10 cellular contexts compared by ENCODE assay signal in genomic region chr11:65651339-65651588, GRCh38. TPM values are rescaled to one million over a fixed set of nuclear protein-coding genes. Genes with fewer than 3 reads are reported as not detected.
DNase-seq lines count a peak whose midpoint lies in the region; ATAC-seq and TF ChIP-seq lines count a peak whose summit lies in the region.
"Had no signal": no experiment of that assay in that cellular context is flagged by ENCODE, and none has a peak within 500 bp of the region (broad histone marks: within the 10 kb centered on the region; RNA-seq: fewer than 3 reads in every experiment).

No MANE protein-coding gene starts in this region.

- H3K27ac ChIP-seq in coronary artery (peak overlapping the region; percentile 92 to 99), foreskin keratinocyte (no peak overlapping the region)

- H3K4me3 Mint-ChIP-seq in stimulated activated naive CD8-positive, alpha-beta T cell treated with anti-CD3 and anti-CD28 coated beads, Interleukin-15, Interleukin-2, amounts not matched to agents 100 ng/mL and 50 ng/mL, for 24 hours = no peak overlapping the region
- H3K4me3 Mint-ChIP-seq in neural crest cell = peak overlapping the region; percentile 78

- no peak for ATAC-seq in stimulated activated naive CD8-positive, alpha-beta T cell treated with anti-CD3 and anti-CD28 coated beads, Interleukin-15, Interleukin-2, amounts not matched to agents 100 U/mL and 50 U/mL, for 24 hours
- ATAC-seq in GM18519 (IDR thresholded peaks at IDR 0.05; ENCODE audit: low FRiP score, unreplicated experiment) (no peak), foreskin keratinocyte (no peak)

- TF ChIP-seq CTCF in coronary artery (IDR thresholded peaks at IDR 0.05) (no peak), neural crest cell (conservative IDR thresholded peaks at IDR 0.05) (no peak), foreskin keratinocyte (conservative IDR thresholded peaks at IDR 0.05) (no peak)

- H3K4me3 ChIP-seq in coronary artery = no peak overlapping the region

- H3K4me1 Mint-ChIP-seq in stimulated activated naive CD8-positive, alpha-beta T cell treated with anti-CD3 and anti-CD28 coated beads, Interleukin-15, Interleukin-2, amounts not matched to agents 100 ng/mL and 50 ng/mL, for 24 hours (ENCODE audit: low read depth) = peaks cover 40% of the 10 kb centered on the region
- H3K4me1 Mint-ChIP-seq in neural crest cell = peaks cover 29% of the 10 kb centered on the region

- DNase-seq in stimulated activated naive CD8-positive, alpha-beta T cell treated with anti-CD3 and anti-CD28 coated beads, Interleukin-15, Interleukin-2, amounts not matched to agents 100 U/mL and 50 U/mL, for 24 hours = no peak
- DNase-seq in coronary artery (ENCODE audit: low spot score) (no peak), neural crest cell (ENCODE audit: low read depth, low spot score) (no peak), NCI-H1092 (lab: John Stamatoyannopoulos, UW) (no peak), foreskin keratinocyte (no peak), DMS53 (lab: John Stamatoyannopoulos, UW) (no peak)
- DNase-seq: activated CD4-positive, alpha-beta T cell treated with anti-CD3 and anti-CD28 coated beads, Interleukin-2, amount 50 U/mL, for 1 hour; NCI-H748 treated with DMSO at 0.1 percent for 48 hours had no signal

- no peaks in the 10 kb centered on the region for H3K27me3 Mint-ChIP-seq in stimulated activated naive CD8-positive, alpha-beta T cell treated with anti-CD3 and anti-CD28 coated beads, Interleukin-15, Interleukin-2, amounts not matched to agents 100 ng/mL and 50 ng/mL, for 24 hours
- H3K27me3 Mint-ChIP-seq in neural crest cell (ENCODE audit: low read depth) = peaks cover 15% of the 10 kb centered on the region

- H3K27ac Mint-ChIP-seq in stimulated activated naive CD8-positive, alpha-beta T cell treated with anti-CD3 and anti-CD28 coated beads, Interleukin-15, Interleukin-2, amounts not matched to agents 100 ng/mL and 50 ng/mL, for 24 hours = peak overlapping the region; percentile 90
- no peak overlapping the region for H3K27ac Mint-ChIP-seq in neural crest cell (ENCODE audit: unreplicated experiment)

- H3K36me3 Mint-ChIP-seq in stimulated activated naive CD8-positive, alpha-beta T cell treated with anti-CD3 and anti-CD28 coated beads, Interleukin-15, Interleukin-2, amounts not matched to agents 100 ng/mL and 50 ng/mL, for 24 hours (ENCODE audit: low read depth) = peaks cover 50% of the 10 kb centered on the region
- H3K36me3 Mint-ChIP-seq in neural crest cell (ENCODE audit: low read depth) = peaks cover 6% of the 10 kb centered on the region

- H3K9me3 Mint-ChIP-seq in stimulated activated naive CD8-positive, alpha-beta T cell treated with anti-CD3 and anti-CD28 coated beads, Interleukin-15, Interleukin-2, amounts not matched to agents 100 ng/mL and 50 ng/mL, for 24 hours = no peaks in the 10 kb centered on the region
- H3K9me3 Mint-ChIP-seq in neural crest cell = no peaks in the 10 kb centered on the region

- peaks cover 9% of the 10 kb centered on the region for H3K4me1 ChIP-seq in foreskin keratinocyte

- no peaks in the 10 kb centered on the region for H3K27me3 ChIP-seq in foreskin keratinocyte

RNA-seq across cellular contexts. Expression of gene RELA, which starts 11.5 kb away (rescaled TPM):
- total RNA-seq in neural crest cell = 49.0 and 53.7 TPM in 2 replicates
- total RNA-seq in foreskin keratinocyte = 41.9 and 50.4 TPM in 2 replicates
- polyA plus RNA-seq in foreskin keratinocyte = 48.6 and 53.2 TPM in 2 replicates

RNA-seq across cellular contexts. Expression of gene SIPA1, which starts 13.4 kb away (rescaled TPM):
- total RNA-seq in neural crest cell (17.5 and 23.6 TPM in 2 replicates), foreskin keratinocyte (22.2 and 22.6 TPM in 2 replicates)
- polyA plus RNA-seq in foreskin keratinocyte = 24.5 and 28.4 TPM in 2 replicates

RNA-seq across cellular contexts. Expression of gene PCNX3, which starts 35.7 kb away (rescaled TPM):
- total RNA-seq in neural crest cell = 58.2 and 58.9 TPM in 2 replicates
- total RNA-seq in foreskin keratinocyte = 30.0 and 30.3 TPM in 2 replicates
- 23.5 and 24.1 TPM in 2 replicates for polyA plus RNA-seq in foreskin keratinocyte

RNA-seq across cellular contexts. Expression of gene MAP3K11, which starts 37.2 kb away (rescaled TPM):
- total RNA-seq in neural crest cell = 88.3 and 94.0 TPM in 2 replicates
- total RNA-seq in foreskin keratinocyte = 22.9 and 25.7 TPM in 2 replicates
- polyA plus RNA-seq in foreskin keratinocyte = 23.9 and 28.3 TPM in 2 replicates

RNA-seq across cellular contexts. Expression of gene KCNK7, which starts 55.7 kb away (rescaled TPM):
- 1.0 and 1.1 TPM in 2 replicates for total RNA-seq in neural crest cell
- 0.25 and 0.27 TPM in 2 replicates for total RNA-seq in foreskin keratinocyte
- 0.66 and 1.0 TPM in 2 replicates for polyA plus RNA-seq in foreskin keratinocyte
